ENCODE assay signal across 8 cellular contexts in genomic region chr1:176843352-176844297, GRCh38.
DNase-seq lines count a peak whose midpoint lies in the region; ATAC-seq, FAIRE-seq and TF ChIP-seq lines count a peak whose summit lies in the region.

No MANE protein-coding gene starts in this region.

- TF ChIP-seq CTCF in Calu3 (IDR thresholded peaks at IDR 0.05; ENCODE audit: unreplicated experiment) = no peak

- H3K4me3 Mint-ChIP-seq in Calu3 (ENCODE audit: low read depth, unreplicated experiment) = no peak overlapping the region

- BruUV-seq in Calu3 (replicated peaks; lab: Mats Ljungman, UMichigan) = no TSS peak

- FAIRE-seq in RCC 7860 (lab: Jason Lieb, UNC) = no peak

- CTCF ChIA-PET in Calu3 (lab: Charles Lee) = no interaction called here

- ATAC-seq in left cardiac atrium = peak; percentile 48 to 81
- no peak for ATAC-seq in HG02763 (IDR thresholded peaks at IDR 0.05; ENCODE audit: unreplicated experiment)

- no peaks in the 10 kb centered on the region for H3K4me1 Mint-ChIP-seq in Calu3 (ENCODE audit: low read depth, unreplicated experiment)

- no peaks in the 10 kb centered on the region for H3K9me3 Mint-ChIP-seq in Calu3 (ENCODE audit: low read depth, unreplicated experiment)

- H3K36me3 ChIP-seq in subcutaneous abdominal adipose tissue (ENCODE audit: control insufficient read depth in 5 of 5, insufficient read depth in 5 of 5, low read length in 5 of 5) = no peaks in the 10 kb centered on the region

- H3K27ac Mint-ChIP-seq in Calu3 (ENCODE audit: unreplicated experiment) = no peak overlapping the region

- intact Hi-C loops in Calu3 (cut with micrococcal nuclease; ENCODE audit: unreplicated experiment) = loop anchor here (2.0 kb wide), 1 partner anchor 283 kb away; no protein-coding TSS in a partner anchor
- intact Hi-C loops in left cardiac atrium (cut with DNase I) = loop anchor here (2.0 to 10.0 kb wide), 5 partner anchors 151 to 469 kb away; no protein-coding TSS in a partner anchor

- peaks cover 79% of the 10 kb centered on the region for H3K27me3 Mint-ChIP-seq in Calu3 (ENCODE audit: unreplicated experiment)

- no peak overlapping the region for H3K4me3 ChIP-seq in subcutaneous abdominal adipose tissue (ENCODE audit: low read depth in 1 of 5, low read length in 5 of 5)

- H3K9ac ChIP-seq in subcutaneous abdominal adipose tissue (ENCODE audit: low read length in 5 of 5) = no peak overlapping the region

- peak overlapping the region; percentile 8 for H3K27ac ChIP-seq in subcutaneous abdominal adipose tissue (ENCODE audit: low read depth, low read length)

- no peaks in the 10 kb centered on the region for H3K9me3 ChIP-seq in subcutaneous abdominal adipose tissue (ENCODE audit: control insufficient read depth in 5 of 5, low read length in 5 of 5)

- DNase-seq in Calu3 (peak; percentile 32), LHCN-M2 (ENCODE audit: low read depth) (peak; percentile 7), SW480 (ENCODE audit: low spot score) (peak; percentile 38), left cardiac atrium (no peak), RCC 7860 (ENCODE audit: low spot score) (no peak)
- no peak for DNase-seq in activated CD4-positive, CD25-positive, alpha-beta regulatory T cell (lab: John Stamatoyannopoulos, UW)

- H3K36me3 Mint-ChIP-seq in Calu3 (ENCODE audit: insufficient read depth, unreplicated experiment) = no peaks in the 10 kb centered on the region

- H3K4me1 ChIP-seq in subcutaneous abdominal adipose tissue (ENCODE audit: control insufficient read depth in 5 of 5, insufficient read depth in 5 of 5, low read length in 5 of 5) = peaks cover 0 to 27% (median 19%) of the 10 kb centered on the region in 5 donors

- H3K27me3 ChIP-seq in subcutaneous abdominal adipose tissue (ENCODE audit: control insufficient read depth in 5 of 5, insufficient read depth in 4 of 5, low read length in 5 of 5) = no peaks in the 10 kb centered on the region

Comparison
In these comparisons a context has a peak if more than half of its experiments do, and no peak if none do; other contexts are left out.
1. DNase-seq: peak in Calu3 (single experiment), LHCN-M2 (single experiment) and SW480 (single experiment); none in left cardiac atrium (single experiment), RCC 7860 (single experiment) and activated CD4-positive, CD25-positive, alpha-beta regulatory T cell (0 of 4).